ENCODE assay signal across 1 cellular context in the genomic region with DNA sequence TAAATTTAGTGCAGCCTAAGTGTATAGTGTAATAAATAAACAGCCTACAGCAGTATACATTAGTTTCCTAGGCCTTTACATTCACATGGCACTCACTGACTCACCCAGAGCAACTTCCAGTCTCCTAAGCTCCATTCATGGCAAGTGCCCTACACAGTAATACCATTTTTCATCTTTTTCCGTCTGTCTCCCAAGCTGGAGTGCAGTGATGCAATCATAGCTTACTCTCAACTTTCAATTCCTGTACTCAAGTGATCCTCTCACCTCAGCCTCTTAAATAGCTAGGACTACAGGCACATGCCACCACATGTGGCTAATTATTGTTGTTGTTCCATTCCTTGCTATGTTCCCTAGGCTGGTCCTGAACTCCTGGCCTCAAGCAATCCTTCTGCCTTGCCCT.
TF ChIP-seq lines count a peak whose summit lies in the region.

No MANE protein-coding gene starts in this region.

TF ChIP-seq in HepG2, 621 proteins besides CTCF, POLR2A, EP300 and RAD21:
- TF ChIP-seq ATF7 (IDR thresholded peaks at IDR 0.05) (0 out of 2 replicates have a peak, but pooled peaks have one; percentile 8), ATF7 (CRISPR knock-in tag; IDR thresholded peaks at IDR 0.05) (no peak), MAF1 (CRISPR knock-in tag; IDR thresholded peaks at IDR 0.05; ENCODE audit: borderline replicate concordance) (no peak), CEBPG (CRISPR knock-in tag; IDR thresholded peaks at IDR 0.05) (peak; percentile 52), CEBPB (IDR thresholded peaks at IDR 0.05; ENCODE audit: borderline replicate concordance, low read depth, low read length) (peak; percentile 54; the same call in 1 of the 2 replicates)
